ENCODE assay signal across 8 cellular contexts in the genomic region with DNA sequence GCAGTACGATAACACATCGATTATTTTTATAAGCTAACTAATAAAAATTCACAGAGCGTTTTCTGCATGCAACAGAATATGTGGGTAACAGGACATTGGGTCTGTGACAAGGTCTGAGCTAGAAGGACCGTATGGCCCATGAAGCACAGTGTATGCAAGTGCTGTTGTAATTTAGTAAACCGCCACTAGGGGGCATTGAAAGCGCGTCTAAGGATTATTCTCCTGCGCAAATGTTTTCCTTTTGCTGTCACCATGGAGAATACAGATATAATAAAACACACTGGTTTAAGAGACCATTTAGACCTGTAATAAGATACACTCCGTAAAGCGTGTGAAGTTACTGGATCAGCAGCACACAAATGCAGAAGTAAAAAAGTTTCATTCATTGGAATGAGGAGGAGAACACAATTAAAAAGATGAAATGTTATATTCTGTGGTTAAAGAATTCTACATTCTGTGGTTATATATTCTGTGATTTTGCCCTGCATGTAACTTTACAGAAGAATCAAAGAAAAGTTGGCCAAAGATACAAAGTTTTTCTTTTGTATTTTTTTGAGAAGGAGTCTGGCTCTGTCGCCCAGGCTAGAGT.
DNase-seq lines count a peak whose midpoint lies in the region; ATAC-seq, FAIRE-seq and TF ChIP-seq lines count a peak whose summit lies in the region.

No MANE protein-coding gene starts in this region.

- CTCF ChIA-PET in MCF 10A (lab: Yijun Ruan, JAX): interaction anchor here (0.6 to 1.7 kb wide), 29 partner anchors 8 to 1921 kb away, joined by 3 to 26 read pairs (median 3); no protein-coding TSS in a partner anchor

- H3K4me1 Mint-ChIP-seq in MCF 10A (ENCODE audit: insufficient read depth, unreplicated experiment): peaks cover 14% of the 10 kb centered on the region

- no peak for ATAC-seq in GM18505 (IDR thresholded peaks at IDR 0.05; ENCODE audit: unreplicated experiment)

- H3K27me3 Mint-ChIP-seq in MCF 10A (ENCODE audit: insufficient read depth, unreplicated experiment): no peaks in the 10 kb centered on the region

- peak overlapping the region; percentile 88 for H3K27ac Mint-ChIP-seq in MCF 10A (ENCODE audit: low read depth, unreplicated experiment)

- peak; percentile 90 for TF ChIP-seq CTCF in MCF 10A (IDR thresholded peaks at IDR 0.05; ENCODE audit: unreplicated experiment)

- no peak overlapping the region for H3K4me3 Mint-ChIP-seq in MCF 10A (ENCODE audit: unreplicated experiment)

- FAIRE-seq in H54 (lab: Jason Lieb, UNC) (peak; percentile 72), islet of Langerhans (lab: Jason Lieb, UNC) (peak; percentile 83)

- POLR2A ChIA-PET in MCF 10A (lab: Yijun Ruan, JAX): interaction anchor here (0.5 to 1.2 kb wide), 4 partner anchors 10 to 399 kb away, joined by 3 read pairs; no protein-coding TSS in a partner anchor

- H3K9me3 Mint-ChIP-seq in MCF 10A (ENCODE audit: unreplicated experiment): no peaks in the 10 kb centered on the region

- DNase-seq in DMS153 (lab: John Stamatoyannopoulos, UW) (peak; percentile 77), H54 (ENCODE audit: insufficient read length, low spot score) (peak; percentile 56), NCI-H146 treated with DMSO at 0.1 percent for 48 hours (lab: John Stamatoyannopoulos, UW; ENCODE audit: unreplicated experiment) (peak; percentile 36), SW480 (ENCODE audit: low spot score) (peak; percentile 68), MCF 10A (ENCODE audit: unreplicated experiment) (peak; percentile 81)
- peak; percentile 10 to 33 (median 22) for DNase-seq in stimulated activated CD4-positive, alpha-beta T cell treated with anti-CD3 and anti-CD28 coated beads, Interleukin-1b, Interleukin-23, amount 100 ng/mL, for 24 hours (ENCODE audit: low read depth in 4 of 4, low spot score in 1 of 4)

- intact Hi-C loops in MCF 10A (cut with micrococcal nuclease): loop anchor here (1.0 to 5.0 kb wide), 2 partner anchors 415 to 576 kb away; no protein-coding TSS in a partner anchor

- no TSS peak for BruUV-seq in MCF 10A (replicated peaks; lab: Mats Ljungman, UMichigan)

- peaks cover 42% of the 10 kb centered on the region for H3K36me3 Mint-ChIP-seq in MCF 10A (ENCODE audit: insufficient read depth, unreplicated experiment)

- no peak for TF ChIP-seq POLR2A in H54 (IDR thresholded peaks at IDR 0.05; ENCODE audit: low read depth, low read length)
- TF ChIP-seq POLR2A in GM18505 (IDR thresholded peaks at IDR 0.05; ENCODE audit: borderline replicate concordance, extremely low read depth, insufficient read depth, insufficient read length): no peak

Comparison
In these comparisons a context has a peak if more than half of its experiments do, and no peak if none do; other contexts are left out.
1. DNase-seq: peak in every context shown above with its lines; median percentile 81 in MCF 10A; 77 in DMS153; 68 in SW480; 56 in H54; 36 in NCI-H146 treated with DMSO at 0.1 percent for 48 hours; 22 in stimulated activated CD4-positive, alpha-beta T cell treated with anti-CD3 and anti-CD28 coated beads, Interleukin-1b, Interleukin-23, amount 100 ng/mL, for 24 hours.